ENCODE assay signal across 19 cellular contexts in the genomic region with DNA sequence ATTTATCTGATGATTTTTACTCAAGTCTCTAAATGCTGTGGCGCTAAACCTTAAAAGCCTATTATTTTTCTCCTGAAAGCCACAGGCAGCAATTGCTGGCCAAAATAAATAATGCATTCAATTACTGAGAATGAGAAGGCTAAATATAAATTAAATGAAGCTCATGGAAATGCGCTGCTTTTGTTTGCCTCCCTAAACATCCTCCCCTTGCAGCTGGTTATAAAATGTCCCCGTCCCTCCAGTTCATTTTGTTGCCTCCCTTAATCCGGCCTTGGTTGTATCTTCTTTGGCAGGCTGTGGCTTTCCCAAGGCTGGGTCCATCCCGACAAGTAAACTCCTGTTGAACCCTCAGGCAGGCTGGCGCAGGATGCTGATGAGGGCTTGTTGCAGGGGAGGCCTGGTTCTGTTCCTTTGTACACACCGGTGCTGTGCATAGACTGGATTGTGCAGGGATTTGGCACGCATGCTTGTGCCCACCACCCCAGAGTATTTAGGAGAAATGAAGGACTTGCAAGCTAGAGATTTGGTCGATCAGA.
DNase-seq lines count a peak whose midpoint lies in the region; TF ChIP-seq lines count a peak whose summit lies in the region.
"Had no signal": no experiment of that assay in that cellular context is flagged by ENCODE, and none has a peak within 500 bp of the region (broad histone marks: within the 10 kb centered on the region; RNA-seq: fewer than 3 reads in every experiment).

No MANE protein-coding gene starts in this region.

- H3K4me3 ChIP-seq in esophagus muscularis mucosa (no peak overlapping the region), colonic mucosa (no peak overlapping the region)
- H3K4me3 ChIP-seq: BLaER1, heart right ventricle had no signal

- intact Hi-C loops in esophagus muscularis mucosa (cut with DNase I), result no loop called here
- intact Hi-C loops in colonic mucosa (cut with DNase I), result no loop called here

- H3K36me3 ChIP-seq in esophagus muscularis mucosa (peaks cover 54 to 91% (median 62%) of the 10 kb centered on the region in 4 donors), colonic mucosa (peaks cover 6% of the 10 kb centered on the region)

- 91% methylated on average over 9 of the region's 9 CpGs for WGBS in esophagus muscularis mucosa

- no peak overlapping the region for H3K9ac ChIP-seq in colonic mucosa (ENCODE audit: low read depth in 2 of 2, low read length in 2 of 2)
- H3K9ac ChIP-seq: BLaER1 had no signal

- H3K9me3 ChIP-seq in esophagus muscularis mucosa, result no peaks in the 10 kb centered on the region
- no peaks in the 10 kb centered on the region for H3K9me3 ChIP-seq in colonic mucosa
- H3K9me3 ChIP-seq: BLaER1, Caco-2, heart right ventricle had no signal

- DNase-seq in DMS153 (lab: John Stamatoyannopoulos, UW), result peak; percentile 31
- DNase-seq in NCI-H2081 treated with DMSO at 0.1 percent for 48 hours (lab: John Stamatoyannopoulos, UW), result peak; percentile 39
- DNase-seq in retina, result peak; percentile 6
- DNase-seq in esophagus muscularis mucosa (ENCODE audit: extremely low spot score), result no peak
- DNase-seq in colonic mucosa, result no peak
- DNase-seq in activated CD4-positive, CD25-positive, alpha-beta regulatory T cell treated with anti-CD3 and anti-CD28 coated beads, Interleukin-2, amount 50 U/mL, for 72 hours, result no peak
- DNase-seq: ACHN; activated CD4-positive, alpha-beta T cell treated with anti-CD3 and anti-CD28 coated beads, Interleukin-2, amount 10 ng/mL, durations not matched to agents 7 days and 5 days; Caco-2; EL; foreskin fibroblast; heart right ventricle; mammary epithelial cell; NCI-H1436 treated with DMSO at 0.1 percent for 48 hours; NCI-H2227 treated with DMSO at 0.1 percent for 48 hours; NCI-H82 had no signal

- H3K27me3 ChIP-seq in esophagus muscularis mucosa (no peaks in the 10 kb centered on the region), colonic mucosa (no peaks in the 10 kb centered on the region)
- H3K27me3 ChIP-seq: BLaER1, heart right ventricle had no signal

- H3K4me1 ChIP-seq in esophagus muscularis mucosa, result no peaks in the 10 kb centered on the region
- no peaks in the 10 kb centered on the region for H3K4me1 ChIP-seq in colonic mucosa
- H3K4me1 ChIP-seq: BLaER1 had no signal

- no peak for TF ChIP-seq CTCF in esophagus muscularis mucosa (IDR thresholded peaks at IDR 0.05)
- TF ChIP-seq CTCF in colonic mucosa (IDR thresholded peaks at IDR 0.05), result no peak

- TF ChIP-seq POLR2A in esophagus muscularis mucosa (IDR thresholded peaks at IDR 0.05; ENCODE audit: low read depth), result no peak

- H3K27ac ChIP-seq in angular gyrus (ENCODE audit: low read depth, low read length), result peak overlapping the region; percentile 74
- H3K27ac ChIP-seq in esophagus muscularis mucosa (replicated peaks in 1 of 4), result no peak overlapping the region
- H3K27ac ChIP-seq in colonic mucosa, result no peak overlapping the region
- H3K27ac ChIP-seq: BLaER1, VCaP had no signal

- no peak for TF ChIP-seq EP300 in esophagus muscularis mucosa (IDR thresholded peaks at IDR 0.05)

Comparison
In these comparisons a context has a peak if more than half of its experiments do, and no peak if none do; other contexts are left out.
1. DNase-seq: peak in DMS153 (single experiment), NCI-H2081 treated with DMSO at 0.1 percent for 48 hours (single experiment) and retina (single experiment); none in esophagus muscularis mucosa (single experiment), colonic mucosa (single experiment) and activated CD4-positive, CD25-positive, alpha-beta regulatory T cell treated with anti-CD3 and anti-CD28 coated beads, Interleukin-2, amount 50 U/mL, for 72 hours (single experiment).